29 cellular contexts compared by ENCODE assay signal in the genomic region with DNA sequence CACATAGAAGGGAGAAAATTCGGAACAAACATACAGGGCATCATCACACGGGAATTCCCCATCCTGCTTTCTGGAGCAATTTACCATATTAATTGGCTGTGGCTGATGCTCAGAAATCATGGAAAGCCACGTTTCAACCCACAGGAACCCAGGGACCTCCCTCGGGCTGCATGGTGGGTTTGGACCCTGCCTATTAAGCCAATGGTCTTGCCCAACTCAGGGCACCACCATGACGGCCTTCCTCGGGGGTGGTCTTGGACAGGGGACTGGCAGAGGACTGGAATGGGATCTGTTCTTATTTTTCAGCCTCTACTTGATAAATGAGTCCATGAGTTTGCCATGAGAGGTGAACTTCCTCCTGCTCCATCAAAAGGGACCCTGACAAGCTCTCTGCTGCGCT.
"Had no signal": no experiment of that assay in that cellular context is flagged by ENCODE, and none has a peak within 500 bp of the region (broad histone marks: within the 10 kb centered on the region; RNA-seq: fewer than 3 reads in every experiment).

No MANE protein-coding gene starts in this region.

- H3K4me3 ChIP-seq: stomach, suprapubic skin, testis, thoracic aorta, thyroid gland, tibial artery, tibial nerve, transverse colon, upper lobe of left lung, upper lobe of right lung, uterus, vagina had no signal

- H3K27ac Mint-ChIP-seq: stimulated activated effector memory CD8-positive, alpha-beta T cell treated with anti-CD3 and anti-CD28 coated beads, Interleukin-12 subunit alpha, Interleukin-12 subunit beta, amount 100 ng/mL, for 72 hours; stimulated activated memory B cell treated with anti-CD40 and anti-IgM and Interleukin-4, amounts not matched to agents 10 μg/mL and 1 μg/mL and 100 μg/mL, for 72 hours; stimulated activated naive B cell treated with anti-CD40 and anti-IgM and Interleukin-4, amounts not matched to agents 10 μg/mL and 1 μg/mL and 100 μg/mL, for 72 hours; stimulated activated naive CD8-positive, alpha-beta T cell treated with anti-CD3 and anti-CD28 coated beads, Interleukin-15, amount 100 ng/mL, for 72 hours; stimulated activated naive CD8-positive, alpha-beta T cell treated with anti-CD3 and anti-CD28 coated beads, Interleukin-15, Interleukin-2, amounts not matched to agents 100 ng/mL and 50 ng/mL, for 24 hours; type B pancreatic cell had no signal

- ATAC-seq: stimulated activated effector memory CD8-positive, alpha-beta T cell treated with anti-CD3 and anti-CD28 coated beads, Interleukin-12 subunit alpha, Interleukin-12 subunit beta, amount 100 ng/mL, for 72 hours; stimulated activated memory B cell treated with anti-CD40 and anti-IgM and Interleukin-4, amounts not matched to agents 10 μg/mL and 1 μg/mL and 100 μg/mL, for 72 hours; stimulated activated naive B cell treated with anti-CD40 and anti-IgM and Interleukin-4, amounts not matched to agents 10 μg/mL and 1 μg/mL and 100 μg/mL, for 72 hours; stimulated activated naive CD8-positive, alpha-beta T cell treated with anti-CD3 and anti-CD28 coated beads, Interleukin-15, amount 100 ng/mL, for 72 hours; stimulated activated naive CD8-positive, alpha-beta T cell treated with anti-CD3 and anti-CD28 coated beads, Interleukin-15, Interleukin-2, amounts not matched to agents 100 U/mL and 50 U/mL, for 24 hours; upper lobe of right lung had no signal

- H3K9me3 Mint-ChIP-seq: stimulated activated effector memory CD8-positive, alpha-beta T cell treated with anti-CD3 and anti-CD28 coated beads, Interleukin-12 subunit alpha, Interleukin-12 subunit beta, amount 100 ng/mL, for 72 hours; stimulated activated memory B cell treated with anti-CD40 and anti-IgM and Interleukin-4, amounts not matched to agents 10 μg/mL and 1 μg/mL and 100 μg/mL, for 72 hours; stimulated activated naive B cell treated with anti-CD40 and anti-IgM and Interleukin-4, amounts not matched to agents 10 μg/mL and 1 μg/mL and 100 μg/mL, for 72 hours; stimulated activated naive CD8-positive, alpha-beta T cell treated with anti-CD3 and anti-CD28 coated beads, Interleukin-15, amount 100 ng/mL, for 72 hours; stimulated activated naive CD8-positive, alpha-beta T cell treated with anti-CD3 and anti-CD28 coated beads, Interleukin-15, Interleukin-2, amounts not matched to agents 100 ng/mL and 50 ng/mL, for 24 hours; type B pancreatic cell had no signal

- DNase-seq: stimulated activated CD4-positive, alpha-beta T cell treated with anti-CD3 and anti-CD28 coated beads, Interleukin-2, amount 100 ng/mL, for 48 hours; stimulated activated CD4-positive, alpha-beta T cell treated with anti-CD3 and anti-CD28 coated beads, Interleukin-4, amount 100 ng/mL, for 1 hour; stimulated activated CD4-positive, alpha-beta T cell treated with anti-CD3 and anti-CD28 coated beads, Interleukin-4, amount 100 ng/mL, for 24 hours; stimulated activated CD4-positive, alpha-beta T cell treated with anti-CD3 and anti-CD28 coated beads, Interleukin-4, amount 100 ng/mL, for 4 hours; stimulated activated CD8-positive, alpha-beta memory T cell treated with anti-CD3 and anti-CD28 coated beads, Interleukin-4, amount 100 ng/mL, for 48 hours; stimulated activated naive B cell treated with anti-CD40 and anti-IgM and Interleukin-4, amounts not matched to agents 10 μg/mL and 1 μg/mL and 100 μg/mL, for 72 hours; stimulated activated naive CD4-positive, alpha-beta T cell; stimulated activated naive CD4-positive, alpha-beta T cell treated with Interleukin-2 at 50 U/mL for 16 hours; stimulated activated naive CD8-positive, alpha-beta T cell treated with anti-CD3 and anti-CD28 coated beads, Interleukin-15, amount 100 ng/mL, for 72 hours; stimulated activated naive CD8-positive, alpha-beta T cell treated with anti-CD3 and anti-CD28 coated beads, Interleukin-15, Interleukin-2, amounts not matched to agents 100 U/mL and 50 U/mL, for 24 hours; stomach; substantia nigra; testis; thyroid gland; tibial artery; transverse colon; trophoblast cell; upper lobe of left lung; upper lobe of right lung; uterus had no signal

- H3K9me3 ChIP-seq: stomach, suprapubic skin, testis, thoracic aorta, thyroid gland, tibial artery, tibial nerve, transverse colon, upper lobe of left lung, upper lobe of right lung, uterus, vagina had no signal

- H3K27ac ChIP-seq: stomach, suprapubic skin, testis, thoracic aorta, thyroid gland, tibial artery, tibial nerve, transverse colon, upper lobe of left lung, upper lobe of right lung, uterus, vagina had no signal

- FAIRE-seq: urothelium cell line had no signal

- H3K36me3 ChIP-seq: stomach, suprapubic skin, thoracic aorta, thyroid gland, tibial artery, tibial nerve, transverse colon, upper lobe of left lung, upper lobe of right lung, uterus, vagina had no signal

- H3K27me3 Mint-ChIP-seq: stimulated activated naive CD8-positive, alpha-beta T cell treated with anti-CD3 and anti-CD28 coated beads, Interleukin-15, Interleukin-2, amounts not matched to agents 100 ng/mL and 50 ng/mL, for 24 hours; type B pancreatic cell had no signal

- H3K4me1 ChIP-seq: stomach, suprapubic skin, testis, tibial artery, transverse colon, upper lobe of left lung, upper lobe of right lung, uterus, vagina had no signal

- H3K27me3 ChIP-seq: stomach, testis, thyroid gland, tibial nerve, transverse colon, upper lobe of right lung, uterus, vagina had no signal

- H3K4me1 Mint-ChIP-seq: stimulated activated effector memory CD8-positive, alpha-beta T cell treated with anti-CD3 and anti-CD28 coated beads, Interleukin-12 subunit alpha, Interleukin-12 subunit beta, amount 100 ng/mL, for 72 hours; stimulated activated memory B cell treated with anti-CD40 and anti-IgM and Interleukin-4, amounts not matched to agents 10 μg/mL and 1 μg/mL and 100 μg/mL, for 72 hours; stimulated activated naive B cell treated with anti-CD40 and anti-IgM and Interleukin-4, amounts not matched to agents 10 μg/mL and 1 μg/mL and 100 μg/mL, for 72 hours; stimulated activated naive CD8-positive, alpha-beta T cell treated with anti-CD3 and anti-CD28 coated beads, Interleukin-15, amount 100 ng/mL, for 72 hours had no signal

- H3K4me3 Mint-ChIP-seq: stimulated activated effector memory CD8-positive, alpha-beta T cell treated with anti-CD3 and anti-CD28 coated beads, Interleukin-12 subunit alpha, Interleukin-12 subunit beta, amount 100 ng/mL, for 72 hours; stimulated activated memory B cell treated with anti-CD40 and anti-IgM and Interleukin-4, amounts not matched to agents 10 μg/mL and 1 μg/mL and 100 μg/mL, for 72 hours; stimulated activated naive B cell treated with anti-CD40 and anti-IgM and Interleukin-4, amounts not matched to agents 10 μg/mL and 1 μg/mL and 100 μg/mL, for 72 hours; stimulated activated naive CD8-positive, alpha-beta T cell treated with anti-CD3 and anti-CD28 coated beads, Interleukin-15, amount 100 ng/mL, for 72 hours; stimulated activated naive CD8-positive, alpha-beta T cell treated with anti-CD3 and anti-CD28 coated beads, Interleukin-15, Interleukin-2, amounts not matched to agents 100 ng/mL and 50 ng/mL, for 24 hours; type B pancreatic cell had no signal

- H3K36me3 Mint-ChIP-seq: stimulated activated effector memory CD8-positive, alpha-beta T cell treated with anti-CD3 and anti-CD28 coated beads, Interleukin-12 subunit alpha, Interleukin-12 subunit beta, amount 100 ng/mL, for 72 hours; stimulated activated memory B cell treated with anti-CD40 and anti-IgM and Interleukin-4, amounts not matched to agents 10 μg/mL and 1 μg/mL and 100 μg/mL, for 72 hours; stimulated activated naive B cell treated with anti-CD40 and anti-IgM and Interleukin-4, amounts not matched to agents 10 μg/mL and 1 μg/mL and 100 μg/mL, for 72 hours; type B pancreatic cell had no signal
